In the genomic region with DNA sequence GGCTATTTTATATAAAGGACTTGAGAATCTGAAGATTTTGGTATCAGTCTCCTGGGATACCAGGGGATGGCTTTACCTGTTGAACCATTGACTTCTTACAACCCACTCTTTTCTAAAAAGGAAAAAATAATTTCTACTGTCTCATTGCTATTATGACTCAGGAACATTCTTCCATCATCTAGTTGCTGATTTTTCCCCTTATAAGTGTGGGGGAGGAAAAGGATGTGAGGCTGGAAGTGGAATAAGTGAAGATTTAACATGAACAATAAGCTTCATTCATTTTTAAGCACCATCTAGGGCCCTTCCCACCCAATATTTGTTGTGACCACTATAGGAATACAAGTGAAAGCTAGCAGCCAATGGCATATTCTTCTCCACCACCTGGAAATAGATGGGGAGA, we compare ENCODE assay signal across 28 cellular contexts. TPM values are rescaled to one million over a fixed set of nuclear protein-coding genes. Genes with fewer than 3 reads are reported as not detected.
"Had no signal": no experiment of that assay in that cellular context is flagged by ENCODE, and none has a peak within 500 bp of the region (broad histone marks: within the 10 kb centered on the region; RNA-seq: fewer than 3 reads in every experiment).

No MANE protein-coding gene starts in this region.

- ATAC-seq: activated CD8-positive, alpha-beta T cell treated with anti-CD3 and anti-CD28 coated beads for 36 hours; activated T-cell treated with anti-CD3 and anti-CD28 coated beads, Interleukin-2, amount 50 U/mL, for 72 hours; body of pancreas; PC-3 had no signal

- H3K36me3 ChIP-seq: breast epithelium, MG63, SJSA1 had no signal

- H3K27me3 ChIP-seq: body of pancreas, breast epithelium, MG63, Peyer's patch, SJSA1 had no signal

- H3K9ac ChIP-seq: SK-N-SH had no signal

- H3K4me1 ChIP-seq: body of pancreas, breast epithelium, Peyer's patch had no signal

- DNase-seq: activated CD4-positive, alpha-beta T cell treated with anti-CD3 and anti-CD28 coated beads, Interleukin-2, amount 10 ng/mL, durations not matched to agents 24 days and 14 days; activated CD4-positive, alpha-beta T cell treated with anti-CD3 and anti-CD28 coated beads, Interleukin-2, amount 50 U/mL, for 4 hours; activated CD8-positive, alpha-beta T cell treated with anti-CD3 and anti-CD28 coated beads for 36 hours; activated gamma-delta T cell; activated naive CD4-positive, alpha-beta T cell treated with Interleukin-2 at 50 U/mL for 16 hours; activated naive CD8-positive, alpha-beta T cell treated with anti-CD3 and anti-CD28 coated beads, Interleukin-2, amount 10 ng/mL, durations not matched to agents 7 days and 5 days; activated T-cell treated with anti-CD3 and anti-CD28 coated beads, Interleukin-2, amount 50 U/mL, for 1 hour; activated T-cell treated with anti-CD3 and anti-CD28 coated beads, Interleukin-2, amount 50 U/mL, for 72 hours; body of pancreas; MG63; NCI-H1048; NCI-H1105 treated with DMSO at 0.1 percent for 48 hours; NCI-H1436; NCI-H1694; NCI-H1930; NCI-H2081 treated with DMSO at 0.1 percent for 48 hours; NCI-H510A; NCI-H526; NCI-H748 treated with DMSO at 0.1 percent for 48 hours; NK-92 treated with Interleukin-12 subunit alpha and Interleukin-12 subunit beta, amount 100 ng/mL, for 24 hours; PC-3; Peyer's patch; RPMI8226; SHP77 treated with DMSO at 0.1 percent for 48 hours; SK-N-SH had no signal

- H3K4me2 ChIP-seq: SK-N-SH had no signal

- H3K4me3 ChIP-seq: body of pancreas, breast epithelium, MG63, Peyer's patch, SJSA1 had no signal

- H3K9me3 ChIP-seq: body of pancreas, breast epithelium, MG63, Peyer's patch, SJSA1, SK-N-SH had no signal

- H3K27ac ChIP-seq: body of pancreas, breast epithelium, Peyer's patch, SJSA1 had no signal

RNA-seq across cellular contexts. Expression of gene MND1, which starts 10.6 kb away (rescaled TPM):
- total RNA-seq: cardiac septum had no signal
